In the genomic region with DNA sequence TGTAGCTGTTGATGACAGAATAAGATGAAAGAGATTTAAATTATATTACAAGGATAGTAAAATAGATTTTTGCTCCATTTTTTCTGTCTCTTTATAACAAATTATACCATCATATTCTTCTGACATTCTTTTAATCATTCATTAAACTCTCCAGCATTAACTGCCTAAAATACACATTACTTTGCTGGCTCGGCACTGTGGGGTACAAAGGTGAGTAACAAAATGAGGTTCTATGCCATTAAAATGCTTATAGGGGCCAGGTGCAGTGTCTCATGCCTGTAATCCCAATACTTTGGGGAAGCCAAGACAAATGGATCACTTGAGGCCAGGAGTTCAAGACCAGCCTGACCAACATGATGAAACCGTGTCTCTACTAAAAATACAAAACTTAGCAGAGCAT, we compare ENCODE assay signal across 26 cellular contexts.
"Had no signal": no experiment of that assay in that cellular context is flagged by ENCODE, and none has a peak within 500 bp of the region (broad histone marks: within the 10 kb centered on the region; RNA-seq: fewer than 3 reads in every experiment).

No MANE protein-coding gene starts in this region.

- DNase-seq: colonic mucosa; cortex of kidney; dermis blood vessel endothelial cell; dorsolateral prefrontal cortex; effector CD4-positive, alpha-beta T cell; effector CD8-positive, alpha-beta T cell; effector memory CD4-positive, alpha-beta T cell; effector memory CD8-positive, alpha-beta T cell; endodermal cell; erythroblast; esophagus squamous epithelium; foreskin fibroblast; foreskin keratinocyte; foreskin melanocyte; gastrocnemius medialis; glutamatergic neuron; head of caudate nucleus; heart left ventricle; heart right ventricle had no signal

- FAIRE-seq: endothelial cell of umbilical vein had no signal

- H3K36me3 ChIP-seq: colonic mucosa, esophagus squamous epithelium, gastrocnemius medialis, gastroesophageal sphincter had no signal

- H3K4me3 Mint-ChIP-seq: dendritic cell treated with granulocyte-macrophage colony-stimulating factor and Interleukin-4, amounts not matched to agents 40 ng/mL and 50 ng/mL, for 4 days; effector memory CD8-positive, alpha-beta T cell; endodermal cell had no signal

- H3K4me1 ChIP-seq: colonic mucosa, esophagus muscularis mucosa, esophagus squamous epithelium, foreskin keratinocyte, gastrocnemius medialis, gastroesophageal sphincter, heart left ventricle, heart right ventricle had no signal

- H3K4me1 Mint-ChIP-seq: endodermal cell had no signal

- H3K9me3 ChIP-seq: colonic mucosa, esophagus muscularis mucosa, esophagus squamous epithelium, gastrocnemius medialis, gastroesophageal sphincter, heart left ventricle, heart right ventricle had no signal

- H3K27ac ChIP-seq: colonic mucosa, coronary artery, dorsolateral prefrontal cortex, epithelial cell of prostate, esophagus muscularis mucosa, esophagus squamous epithelium, foreskin keratinocyte, gastrocnemius medialis, gastroesophageal sphincter, heart left ventricle, heart right ventricle had no signal

- H3K4me3 ChIP-seq: colonic mucosa, coronary artery, dorsolateral prefrontal cortex, esophagus muscularis mucosa, esophagus squamous epithelium, gastrocnemius medialis, gastroesophageal sphincter, heart left ventricle, heart right ventricle had no signal

- ATAC-seq: effector memory CD8-positive, alpha-beta T cell; esophagus mucosa; foreskin keratinocyte; gastrocnemius medialis; gastroesophageal sphincter; heart left ventricle; heart right ventricle had no signal

- H3K27me3 Mint-ChIP-seq: dendritic cell treated with granulocyte-macrophage colony-stimulating factor and Interleukin-4, amounts not matched to agents 40 ng/mL and 50 ng/mL, for 4 days; effector memory CD8-positive, alpha-beta T cell had no signal

- H3K27ac Mint-ChIP-seq: dendritic cell treated with granulocyte-macrophage colony-stimulating factor and Interleukin-4, amounts not matched to agents 40 ng/mL and 50 ng/mL, for 4 days; effector memory CD8-positive, alpha-beta T cell; endodermal cell had no signal

- H3K9me3 Mint-ChIP-seq: dendritic cell treated with granulocyte-macrophage colony-stimulating factor and Interleukin-4, amounts not matched to agents 40 ng/mL and 50 ng/mL, for 4 days; effector memory CD8-positive, alpha-beta T cell; endodermal cell had no signal

- H3K27me3 ChIP-seq: colonic mucosa, dorsolateral prefrontal cortex, esophagus muscularis mucosa, esophagus squamous epithelium, foreskin keratinocyte, gastrocnemius medialis, gastroesophageal sphincter, heart left ventricle, heart right ventricle had no signal
